ENCODE assay signal across 1 cellular context in genomic region chr11:68643576-68643975, GRCh38.
TF ChIP-seq lines count a peak whose summit lies in the region.

No MANE protein-coding gene starts in this region.

TF ChIP-seq in SK-N-SH treated with all-trans-retinoic acid at 6 μM for 48 hours, 23 proteins besides CTCF, POLR2A, EP300 and RAD21 (continued from another document):
- TF ChIP-seq OSR1 (CRISPR knock-in tag; IDR thresholded peaks at IDR 0.05) (no peak), ZNF565 (CRISPR knock-in tag; conservative IDR thresholded peaks at IDR 0.05; ENCODE audit: low read depth) (no peak), ZNF70 (CRISPR knock-in tag; IDR thresholded peaks at IDR 0.05) (no peak)
